In the genomic region with DNA sequence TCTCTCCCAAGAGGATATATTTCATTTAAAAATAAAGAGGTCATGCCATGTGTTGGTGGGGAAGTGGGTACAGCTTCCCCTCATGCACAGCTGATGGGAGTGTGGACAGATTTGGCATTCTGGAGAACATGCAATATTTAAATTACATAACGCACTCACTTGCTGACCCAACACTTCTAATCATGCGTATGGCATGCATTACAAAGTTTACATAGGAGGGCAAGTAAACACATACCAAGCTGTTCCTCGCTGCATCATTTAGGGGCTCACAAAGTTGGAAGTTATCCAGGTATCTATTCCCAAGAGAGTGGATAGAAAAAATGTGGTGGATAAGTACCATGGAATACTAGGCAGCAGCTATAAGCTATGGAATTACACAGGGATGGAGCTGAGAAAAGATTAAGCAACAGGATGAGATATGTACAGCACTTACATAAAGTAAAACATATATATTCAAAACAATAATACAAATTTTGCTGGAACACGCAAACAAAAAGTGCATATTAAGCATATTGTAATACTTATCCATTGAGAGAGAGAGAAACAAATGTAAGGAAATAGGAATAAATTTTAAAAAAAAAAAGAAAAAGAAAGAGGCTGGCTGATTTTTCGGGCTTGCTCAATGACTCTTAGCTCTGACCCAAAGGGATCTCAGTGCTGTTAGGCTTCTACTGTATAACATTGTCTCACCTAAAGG, we compare ENCODE assay signal across 1 cellular context.
TF ChIP-seq lines count a peak whose summit lies in the region.

No MANE protein-coding gene starts in this region.

TF ChIP-seq in K562, 482 proteins besides CTCF, POLR2A, EP300 and RAD21:
- TF ChIP-seq CREB1 (IDR thresholded peaks at IDR 0.05): no peak
- TF ChIP-seq CREB1 (CRISPR knock-in tag; IDR thresholded peaks at IDR 0.05): no peak
- TF ChIP-seq ZNF282 (CRISPR knock-in tag; IDR thresholded peaks at IDR 0.05): no peak
- no peak for TF ChIP-seq XRCC5 (IDR thresholded peaks at IDR 0.05; ENCODE audit: low read depth, low read length)
- peak; percentile 20; the same call in 1 of the 2 replicates for TF ChIP-seq C11orf30 (IDR thresholded peaks at IDR 0.05; ENCODE audit: low read depth)
- no peak for TF ChIP-seq PHTF2 (CRISPR knock-in tag; IDR thresholded peaks at IDR 0.05)
- no peak for TF ChIP-seq RBM17 (IDR thresholded peaks at IDR 0.05; ENCODE audit: borderline replicate concordance, low read depth, low read length)
- TF ChIP-seq CHCHD3 (CRISPR knock-in tag; IDR thresholded peaks at IDR 0.05): no peak
- peak; percentile 63; the same call in 1 of the 2 replicates for TF ChIP-seq ZNF316 (IDR thresholded peaks at IDR 0.05)
- TF ChIP-seq BCLAF1 (IDR thresholded peaks at IDR 0.05; ENCODE audit: borderline replicate concordance in 1 of 2, control insufficient read depth in 1 of 2, low read depth in 2 of 2, low read length in 1 of 2): no peak
- TF ChIP-seq, protein P1, sequence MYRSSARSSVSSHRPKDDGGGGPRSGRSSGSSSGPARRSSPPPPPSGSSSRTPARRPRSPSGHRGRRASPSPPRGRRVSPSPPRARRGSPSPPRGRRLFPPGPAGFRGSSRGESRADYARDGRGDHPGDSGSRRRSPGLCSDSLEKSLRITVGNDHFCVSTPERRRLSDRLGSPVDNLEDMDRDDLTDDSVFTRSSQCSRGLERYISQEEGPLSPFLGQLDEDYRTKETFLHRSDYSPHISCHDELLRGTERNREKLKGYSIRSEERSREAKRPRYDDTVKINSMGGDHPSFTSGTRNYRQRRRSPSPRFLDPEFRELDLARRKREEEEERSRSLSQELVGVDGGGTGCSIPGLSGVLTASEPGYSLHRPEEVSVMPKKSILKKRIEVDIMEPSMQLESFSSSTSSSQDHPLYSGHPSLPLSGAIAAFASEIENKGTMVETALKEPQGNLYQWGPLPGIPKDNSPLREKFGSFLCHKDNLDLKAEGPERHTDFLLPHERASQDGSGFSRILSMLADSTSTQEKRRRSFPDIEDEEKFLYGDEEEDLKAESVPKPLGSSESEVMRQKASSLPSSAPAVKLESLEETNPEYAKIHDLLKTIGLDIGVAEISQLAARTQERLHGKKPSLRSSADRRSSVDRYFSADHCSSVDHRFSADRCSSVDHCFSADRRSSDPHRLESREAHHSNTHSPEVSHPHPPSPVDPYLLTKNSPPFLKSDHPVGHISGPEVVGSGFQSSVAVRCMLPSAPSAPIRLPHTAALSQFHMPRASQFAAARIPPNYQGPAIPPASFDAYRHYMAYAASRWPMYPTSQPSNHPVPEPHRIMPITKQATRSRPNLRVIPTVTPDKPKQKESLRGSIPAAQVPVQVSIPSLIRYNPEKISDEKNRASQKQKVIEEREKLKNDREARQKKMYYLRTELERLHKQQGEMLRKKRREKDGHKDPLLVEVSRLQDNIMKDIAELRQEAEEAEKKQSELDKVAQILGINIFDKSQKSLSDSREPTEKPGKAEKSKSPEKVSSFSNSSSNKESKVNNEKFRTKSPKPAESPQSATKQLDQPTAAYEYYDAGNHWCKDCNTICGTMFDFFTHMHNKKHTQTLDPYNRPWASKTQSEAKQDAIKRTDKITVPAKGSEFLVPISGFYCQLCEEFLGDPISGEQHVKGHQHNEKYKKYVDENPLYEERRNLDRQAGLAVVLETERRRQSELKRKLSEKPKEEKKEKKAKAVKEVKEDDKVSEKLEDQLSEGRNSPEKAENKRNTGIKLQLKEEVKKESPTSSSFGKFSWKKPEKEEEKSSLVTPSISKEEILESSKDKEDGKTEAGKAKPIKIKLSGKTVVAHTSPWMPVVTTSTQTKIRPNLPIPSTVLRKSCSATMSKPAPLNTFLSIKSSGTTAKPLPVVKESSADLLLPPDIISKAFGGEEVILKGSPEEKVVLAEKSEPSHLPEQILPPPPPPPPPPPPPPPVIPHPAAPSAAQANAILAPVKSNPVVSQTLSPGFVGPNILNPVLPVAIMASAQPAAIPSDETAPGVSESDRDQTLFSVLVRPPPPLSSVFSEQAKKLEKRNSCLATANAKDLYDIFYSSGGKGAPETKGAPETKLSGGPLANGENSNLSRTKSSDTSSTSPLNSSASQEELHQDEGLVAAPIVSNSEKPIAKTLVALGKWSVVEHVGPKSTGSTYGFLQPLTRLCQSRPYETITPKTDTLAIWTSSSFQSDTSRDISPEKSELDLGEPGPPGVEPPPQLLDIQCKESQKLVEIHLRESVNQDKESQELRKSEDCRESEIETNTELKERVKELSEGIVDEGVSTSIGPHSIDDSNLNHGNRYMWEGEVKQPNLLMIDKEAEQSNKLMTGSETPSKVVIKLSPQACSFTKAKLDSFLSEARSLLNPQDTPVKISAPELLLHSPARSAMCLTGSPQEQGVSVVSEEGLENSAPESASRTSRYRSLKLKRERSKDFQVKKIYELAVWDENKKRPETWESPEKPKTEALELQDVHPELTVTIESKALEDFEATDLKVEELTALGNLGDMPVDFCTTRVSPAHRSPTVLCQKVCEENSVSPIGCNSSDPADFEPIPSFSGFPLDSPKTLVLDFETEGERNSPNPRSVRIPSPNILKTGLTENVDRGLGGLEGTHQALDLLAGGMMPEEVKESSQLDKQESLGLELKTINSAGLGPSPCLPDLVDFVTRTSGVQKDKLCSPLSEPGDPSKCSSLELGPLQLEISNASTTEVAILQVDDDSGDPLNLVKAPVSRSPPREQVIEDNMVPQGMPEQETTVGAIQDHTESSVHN (IDR thresholded peaks at IDR 0.05; ENCODE audit: borderline replicate concordance in 1 of 2, low read depth in 1 of 2): no peak
- no peak for TF ChIP-seq NCOR1 (IDR thresholded peaks at IDR 0.05)
- TF ChIP-seq MED1 (CRISPR knock-in tag; IDR thresholded peaks at IDR 0.05; ENCODE audit: borderline replicate concordance): no peak
- TF ChIP-seq NEUROD1 (IDR thresholded peaks at IDR 0.05; ENCODE audit: borderline replicate concordance, low read depth, low read length, partially characterized antibody): no peak
- TF ChIP-seq NR1H2 (CRISPR knock-in tag; IDR thresholded peaks at IDR 0.05): no peak
- no peak for TF ChIP-seq TCF7L2 (IDR thresholded peaks at IDR 0.05; ENCODE audit: low read depth, low read length)
